In the genomic region with DNA sequence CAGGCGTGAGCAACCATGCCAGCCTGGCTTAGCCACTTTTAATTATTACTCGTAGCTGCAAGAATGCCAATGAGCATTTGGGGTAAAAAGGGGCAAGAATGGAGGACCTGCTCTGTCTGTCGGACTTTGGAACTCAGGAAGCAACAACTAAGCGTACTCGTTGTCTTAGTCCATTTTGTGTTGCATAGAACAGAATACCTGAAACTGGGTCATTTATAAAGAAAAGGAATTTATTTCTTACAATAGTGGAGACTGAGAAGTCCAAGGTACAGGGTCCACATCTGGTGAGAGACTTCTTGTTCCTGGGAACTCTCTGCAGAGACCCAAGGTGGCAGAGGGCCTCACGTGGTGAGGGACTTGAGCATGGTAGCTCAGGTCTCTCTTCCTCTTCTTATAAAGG, we compare ENCODE assay signal across 1 cellular context.
TF ChIP-seq lines count a peak whose summit lies in the region.

No MANE protein-coding gene starts in this region.

TF ChIP-seq in HepG2, 621 proteins besides CTCF, POLR2A, EP300 and RAD21:
- TF ChIP-seq, protein P1, sequence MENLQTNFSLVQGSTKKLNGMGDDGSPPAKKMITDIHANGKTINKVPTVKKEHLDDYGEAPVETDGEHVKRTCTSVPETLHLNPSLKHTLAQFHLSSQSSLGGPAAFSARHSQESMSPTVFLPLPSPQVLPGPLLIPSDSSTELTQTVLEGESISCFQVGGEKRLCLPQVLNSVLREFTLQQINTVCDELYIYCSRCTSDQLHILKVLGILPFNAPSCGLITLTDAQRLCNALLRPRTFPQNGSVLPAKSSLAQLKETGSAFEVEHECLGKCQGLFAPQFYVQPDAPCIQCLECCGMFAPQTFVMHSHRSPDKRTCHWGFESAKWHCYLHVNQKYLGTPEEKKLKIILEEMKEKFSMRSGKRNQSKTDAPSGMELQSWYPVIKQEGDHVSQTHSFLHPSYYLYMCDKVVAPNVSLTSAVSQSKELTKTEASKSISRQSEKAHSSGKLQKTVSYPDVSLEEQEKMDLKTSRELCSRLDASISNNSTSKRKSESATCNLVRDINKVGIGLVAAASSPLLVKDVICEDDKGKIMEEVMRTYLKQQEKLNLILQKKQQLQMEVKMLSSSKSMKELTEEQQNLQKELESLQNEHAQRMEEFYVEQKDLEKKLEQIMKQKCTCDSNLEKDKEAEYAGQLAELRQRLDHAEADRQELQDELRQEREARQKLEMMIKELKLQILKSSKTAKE (CRISPR knock-in tag; IDR thresholded peaks at IDR 0.05; ENCODE audit: borderline replicate concordance) = no peak
- TF ChIP-seq TCF7L2 (IDR thresholded peaks at IDR 0.05; ENCODE audit: low read depth, low read length) (no peak), KLF13 (CRISPR knock-in tag; IDR thresholded peaks at IDR 0.05) (no peak), KMT2B (CRISPR knock-in tag; IDR thresholded peaks at IDR 0.05) (no peak), U2AF1 (optimal IDR thresholded peaks at IDR 0.05; ENCODE audit: low read depth, low read length) (no peak)
